1 cellular context compared by ENCODE assay signal in the genomic region with DNA sequence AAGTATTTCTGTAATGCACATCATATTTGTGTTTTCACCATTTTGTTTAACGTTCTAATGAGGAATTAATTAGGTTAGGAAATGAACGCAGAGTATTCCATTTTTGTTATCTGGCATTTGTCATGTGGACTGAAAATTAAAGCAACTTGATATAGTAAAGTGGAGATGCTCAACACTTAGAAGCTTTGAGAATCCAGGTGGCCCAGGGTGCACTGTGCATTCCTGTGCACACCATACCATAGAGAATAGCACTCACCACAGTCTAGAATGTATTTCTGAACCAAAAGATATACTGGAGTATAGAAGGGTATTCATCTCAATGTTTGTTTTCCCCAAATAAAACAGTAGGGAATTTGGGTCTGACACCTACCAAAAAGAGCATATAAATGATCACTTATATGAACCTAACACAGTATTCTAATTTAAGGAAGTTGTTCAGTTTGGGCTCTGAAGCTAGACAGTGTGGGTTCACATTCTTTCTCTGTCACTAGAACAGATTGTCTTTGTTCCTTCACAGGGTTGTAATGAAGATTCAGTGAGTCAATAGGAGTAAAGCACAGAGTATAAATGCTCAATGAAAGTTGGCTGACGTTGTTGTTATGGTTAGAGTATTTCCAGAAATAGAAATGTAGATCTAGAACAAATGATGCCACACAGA.
A peak's percentile ranks its signal among the peaks of the same experiment; 100 is the strongest.
TF ChIP-seq lines count a peak whose summit lies in the region.

No MANE protein-coding gene starts in this region.

TF ChIP-seq in HepG2, 621 proteins besides CTCF, POLR2A, EP300 and RAD21 (continued from another document):
- no peak for TF ChIP-seq SOX13 (IDR thresholded peaks at IDR 0.05)
- 0 out of 4 replicates have a peak, but pooled peaks of 1 of the 2 experiments have one; percentile 13 for TF ChIP-seq SOX13 (CRISPR knock-in tag; conservative IDR thresholded peaks at IDR 0.05 in 1 of 2, IDR thresholded peaks at IDR 0.05 in 1 of 2)
- no peak for TF ChIP-seq PCBP1 (IDR thresholded peaks at IDR 0.05; ENCODE audit: borderline replicate concordance, low read depth, low read length)
- TF ChIP-seq, protein P1, sequence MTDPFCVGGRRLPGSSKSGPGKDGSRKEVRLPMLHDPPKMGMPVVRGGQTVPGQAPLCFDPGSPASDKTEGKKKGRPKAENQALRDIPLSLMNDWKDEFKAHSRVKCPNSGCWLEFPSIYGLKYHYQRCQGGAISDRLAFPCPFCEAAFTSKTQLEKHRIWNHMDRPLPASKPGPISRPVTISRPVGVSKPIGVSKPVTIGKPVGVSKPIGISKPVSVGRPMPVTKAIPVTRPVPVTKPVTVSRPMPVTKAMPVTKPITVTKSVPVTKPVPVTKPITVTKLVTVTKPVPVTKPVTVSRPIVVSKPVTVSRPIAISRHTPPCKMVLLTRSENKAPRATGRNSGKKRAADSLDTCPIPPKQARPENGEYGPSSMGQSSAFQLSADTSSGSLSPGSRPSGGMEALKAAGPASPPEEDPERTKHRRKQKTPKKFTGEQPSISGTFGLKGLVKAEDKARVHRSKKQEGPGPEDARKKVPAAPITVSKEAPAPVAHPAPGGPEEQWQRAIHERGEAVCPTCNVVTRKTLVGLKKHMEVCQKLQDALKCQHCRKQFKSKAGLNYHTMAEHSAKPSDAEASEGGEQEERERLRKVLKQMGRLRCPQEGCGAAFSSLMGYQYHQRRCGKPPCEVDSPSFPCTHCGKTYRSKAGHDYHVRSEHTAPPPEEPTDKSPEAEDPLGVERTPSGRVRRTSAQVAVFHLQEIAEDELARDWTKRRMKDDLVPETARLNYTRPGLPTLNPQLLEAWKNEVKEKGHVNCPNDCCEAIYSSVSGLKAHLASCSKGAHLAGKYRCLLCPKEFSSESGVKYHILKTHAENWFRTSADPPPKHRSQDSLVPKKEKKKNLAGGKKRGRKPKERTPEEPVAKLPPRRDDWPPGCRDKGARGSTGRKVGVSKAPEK (CRISPR knock-in tag; IDR thresholded peaks at IDR 0.05; ENCODE audit: borderline replicate concordance), result no peak
- TF ChIP-seq SKIL (CRISPR knock-in tag; IDR thresholded peaks at IDR 0.05; ENCODE audit: borderline replicate concordance), result no peak
